Comparison of ENCODE assay signal across 16 cellular contexts in the genomic region with DNA sequence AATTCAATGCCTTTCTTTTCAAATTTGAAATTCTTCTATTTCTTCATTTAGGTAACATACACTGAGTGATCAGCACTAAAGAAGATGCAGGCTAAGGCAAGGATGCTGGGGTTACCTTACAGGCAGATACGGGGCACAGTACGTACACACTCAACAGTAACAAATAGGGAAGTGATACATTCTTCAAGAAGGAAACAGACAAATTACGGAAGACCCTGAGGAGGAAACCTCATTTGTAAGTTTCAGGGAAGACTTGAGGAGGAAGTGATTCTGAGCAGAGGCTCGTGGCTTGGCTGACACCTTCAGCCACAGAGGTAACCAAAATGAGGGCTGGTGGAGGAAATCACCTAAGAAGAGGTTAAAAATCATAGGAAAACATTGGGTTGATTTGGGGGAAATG.
A peak's percentile ranks its signal among the peaks of the same experiment; 100 is the strongest.
DNase-seq lines count a peak whose midpoint lies in the region; ATAC-seq and TF ChIP-seq lines count a peak whose summit lies in the region.
"Had no signal": no experiment of that assay in that cellular context is flagged by ENCODE, and none has a peak within 500 bp of the region (broad histone marks: within the 10 kb centered on the region; RNA-seq: fewer than 3 reads in every experiment).

No MANE protein-coding gene starts in this region.

- no peaks in the 10 kb centered on the region for H3K27me3 Mint-ChIP-seq in activated CD4-positive, alpha-beta memory T cell treated with anti-CD3 and anti-CD28 coated beads, Interleukin-2, amount 10 ng/mL, durations not matched to agents 7 days and 5 days
- H3K27me3 Mint-ChIP-seq in natural killer cell treated with Interleukin-12 subunit alpha and Interleukin-12 subunit beta and Interleukin-15 and Interleukin-18, amount 100 ng/mL, for 72 hours, result no peaks in the 10 kb centered on the region

- TF ChIP-seq CTCF in GM12865 (IDR thresholded peaks at IDR 0.05; ENCODE audit: insufficient read depth, low read depth, low read length, missing control alignments), result no peak

- peak; percentile 73 for ATAC-seq in GM21390 (IDR thresholded peaks at IDR 0.05; ENCODE audit: unreplicated experiment)
- peak; percentile 80 for ATAC-seq in HG03432 (IDR thresholded peaks at IDR 0.05; ENCODE audit: unreplicated experiment)
- no peak for ATAC-seq in natural killer cell treated with Interleukin-12 subunit alpha and Interleukin-12 subunit beta and Interleukin-15 and Interleukin-18, amount 100 ng/mL, for 72 hours
- ATAC-seq: gastrocnemius medialis had no signal

- POLR2A ChIA-PET in activated CD4-positive, alpha-beta memory T cell treated with anti-CD3 and anti-CD28 coated beads, Interleukin-2, amount 10 ng/mL, durations not matched to agents 7 days and 5 days (lab: Charles Lee), result no interaction called here

- no peaks in the 10 kb centered on the region for H3K36me3 Mint-ChIP-seq in activated CD4-positive, alpha-beta memory T cell treated with anti-CD3 and anti-CD28 coated beads, Interleukin-2, amount 10 ng/mL, durations not matched to agents 7 days and 5 days (ENCODE audit: low read depth)
- H3K36me3 Mint-ChIP-seq in natural killer cell treated with Interleukin-12 subunit alpha and Interleukin-12 subunit beta and Interleukin-15 and Interleukin-18, amount 100 ng/mL, for 72 hours, result peaks cover 5% of the 10 kb centered on the region

- CTCF ChIA-PET in activated CD4-positive, alpha-beta memory T cell treated with anti-CD3 and anti-CD28 coated beads, Interleukin-2, amount 10 ng/mL, durations not matched to agents 7 days and 5 days (lab: Charles Lee), result no interaction called here

- peak; percentile 36 for DNase-seq in GM12865 (ENCODE audit: low read depth)
- peak; percentile 30 for DNase-seq in SIG-M5 (lab: John Stamatoyannopoulos, UW)
- no peak for DNase-seq in SW480 (ENCODE audit: low spot score)
- no peak for DNase-seq in effector CD4-positive, alpha-beta T cell
- DNase-seq in activated CD4-positive, alpha-beta memory T cell treated with anti-CD3 and anti-CD28 coated beads, Interleukin-2, amount 10 ng/mL, durations not matched to agents 7 days and 5 days, result no peak
- DNase-seq in natural killer cell treated with Interleukin-12 subunit alpha and Interleukin-12 subunit beta and Interleukin-15 and Interleukin-18, amount 100 ng/mL, for 72 hours (ENCODE audit: low spot score), result no peak
- DNase-seq: activated CD4-positive, CD25-positive, alpha-beta regulatory T cell; activated effector memory CD4-positive, alpha-beta T cell treated with anti-CD3 and anti-CD28 coated beads, Interleukin-2, amount 50 U/mL, for 16 hours; colonic mucosa; gastrocnemius medialis; mammary epithelial cell; NCI-H187; NCI-H510A; substantia nigra had no signal

- no peak overlapping the region for H3K27ac Mint-ChIP-seq in activated CD4-positive, alpha-beta memory T cell treated with anti-CD3 and anti-CD28 coated beads, Interleukin-2, amount 10 ng/mL, durations not matched to agents 7 days and 5 days
- H3K27ac Mint-ChIP-seq in natural killer cell treated with Interleukin-12 subunit alpha and Interleukin-12 subunit beta and Interleukin-15 and Interleukin-18, amount 100 ng/mL, for 72 hours, result no peak overlapping the region

- H3K4me3 Mint-ChIP-seq in activated CD4-positive, alpha-beta memory T cell treated with anti-CD3 and anti-CD28 coated beads, Interleukin-2, amount 10 ng/mL, durations not matched to agents 7 days and 5 days, result no peak overlapping the region
- no peak overlapping the region for H3K4me3 Mint-ChIP-seq in natural killer cell treated with Interleukin-12 subunit alpha and Interleukin-12 subunit beta and Interleukin-15 and Interleukin-18, amount 100 ng/mL, for 72 hours

- H3K4me3 ChIP-seq in GM12865 (ENCODE audit: low read depth, low read length), result no peak overlapping the region
- H3K4me3 ChIP-seq: colonic mucosa, gastrocnemius medialis had no signal

- H3K9me3 Mint-ChIP-seq in activated CD4-positive, alpha-beta memory T cell treated with anti-CD3 and anti-CD28 coated beads, Interleukin-2, amount 10 ng/mL, durations not matched to agents 7 days and 5 days, result peaks cover 6% of the 10 kb centered on the region
- peaks cover 17% of the 10 kb centered on the region for H3K9me3 Mint-ChIP-seq in natural killer cell treated with Interleukin-12 subunit alpha and Interleukin-12 subunit beta and Interleukin-15 and Interleukin-18, amount 100 ng/mL, for 72 hours

- H3K4me1 Mint-ChIP-seq in activated CD4-positive, alpha-beta memory T cell treated with anti-CD3 and anti-CD28 coated beads, Interleukin-2, amount 10 ng/mL, durations not matched to agents 7 days and 5 days, result no peaks in the 10 kb centered on the region
- no peaks in the 10 kb centered on the region for H3K4me1 Mint-ChIP-seq in natural killer cell treated with Interleukin-12 subunit alpha and Interleukin-12 subunit beta and Interleukin-15 and Interleukin-18, amount 100 ng/mL, for 72 hours (ENCODE audit: low read depth in 2 of 2)

Comparison
In these comparisons a context has a peak if more than half of its experiments do, and no peak if none do; other contexts are left out.
1. DNase-seq: peak in GM12865 (single experiment) and SIG-M5 (single experiment); none in SW480 (single experiment), effector CD4-positive, alpha-beta T cell (single experiment), activated CD4-positive, alpha-beta memory T cell treated with anti-CD3 and anti-CD28 coated beads, Interleukin-2, amount 10 ng/mL, durations not matched to agents 7 days and 5 days (single experiment) and natural killer cell treated with Interleukin-12 subunit alpha and Interleukin-12 subunit beta and Interleukin-15 and Interleukin-18, amount 100 ng/mL, for 72 hours (single experiment).
2. ATAC-seq: peak in GM21390 (single experiment) and HG03432 (single experiment); none in natural killer cell treated with Interleukin-12 subunit alpha and Interleukin-12 subunit beta and Interleukin-15 and Interleukin-18, amount 100 ng/mL, for 72 hours (0 of 2).